ENCODE assay signal across 9 cellular contexts in the genomic region with DNA sequence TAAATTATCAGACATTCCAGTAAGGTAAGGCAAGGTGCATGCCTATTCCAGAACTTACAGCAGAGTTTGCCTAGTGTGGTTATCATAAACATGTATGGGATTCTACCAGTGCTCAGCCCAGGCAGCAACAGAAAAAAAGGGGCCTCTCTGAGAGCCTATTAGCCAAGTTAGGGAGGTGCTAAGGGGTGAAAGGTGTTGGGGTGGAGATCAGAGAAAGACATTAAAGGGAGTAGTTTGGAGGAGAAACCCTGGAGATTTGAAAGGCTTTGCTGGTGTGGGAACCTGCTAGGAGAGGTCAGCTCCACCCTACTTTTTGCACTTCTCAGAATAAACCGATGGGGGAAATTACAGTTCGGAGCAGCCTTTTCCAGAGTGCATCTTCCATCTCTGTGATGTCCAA. TPM values are rescaled to one million over a fixed set of nuclear protein-coding genes. Genes with fewer than 3 reads are reported as not detected.
DNase-seq lines count a peak whose midpoint lies in the region; ATAC-seq, FAIRE-seq and TF ChIP-seq lines count a peak whose summit lies in the region.
"Had no signal": no experiment of that assay in that cellular context is flagged by ENCODE, and none has a peak within 500 bp of the region (broad histone marks: within the 10 kb centered on the region; RNA-seq: fewer than 3 reads in every experiment).

No MANE protein-coding gene starts in this region.

- BruUV-seq in PC-3 (replicated peaks; lab: Mats Ljungman, UMichigan) (no TSS peak), endothelial cell of umbilical vein (replicated peaks; lab: Mats Ljungman, UMichigan) (no TSS peak)

- H3K9me1 ChIP-seq in endothelial cell of umbilical vein (replicated peaks; ENCODE audit: control insufficient read depth, extremely low read depth, insufficient read depth, low read length): no peaks in the 10 kb centered on the region

- peaks cover 24% of the 10 kb centered on the region for H4K20me1 ChIP-seq in PC-3 (ENCODE audit: low read length)
- peaks cover 11% of the 10 kb centered on the region for H4K20me1 ChIP-seq in endothelial cell of umbilical vein (replicated peaks; ENCODE audit: control insufficient read depth, extremely low read depth, insufficient read depth, low read length)

- intact Hi-C loops in PC-3 (cut with micrococcal nuclease) (no loop called here), endothelial cell of umbilical vein (cut with micrococcal nuclease) (loop anchor here (1.0 kb wide), 1 partner anchor 9 kb away; no protein-coding TSS in a partner anchor)

- H3K9me2 ChIP-seq in PC-3 (replicated peaks; ENCODE audit: low read length): no peaks in the 10 kb centered on the region

- dilution Hi-C loops in endothelial cell of umbilical vein (cut with MboI; ENCODE audit: extremely low pct_ligation_motif_present, low sequenced_read_pairs): no loop called here

- no peak overlapping the region for H3K9ac ChIP-seq in PC-3 (ENCODE audit: low read length)
- no peak overlapping the region for H3K9ac ChIP-seq in endothelial cell of umbilical vein (replicated peaks; ENCODE audit: extremely low read depth, insufficient read depth, low read length)

- H3K27ac ChIP-seq in PC-3 (ENCODE audit: low read length) (no peak overlapping the region), endothelial cell of umbilical vein (ENCODE audit: insufficient read depth, low read depth, low read length) (no peak overlapping the region)

- peak overlapping the region; percentile 83 for H3K4me2 ChIP-seq in PC-3 (ENCODE audit: low read length)
- H3K4me2 ChIP-seq in endothelial cell of umbilical vein (ENCODE audit: insufficient read depth, low read length): peak overlapping the region; percentile 95

- DNase-seq in GM12864 (ENCODE audit: low read depth) (no peak), PC-3 (no peak), endothelial cell of umbilical vein (ENCODE audit: low read depth, low spot score) (no peak), retinal pigment epithelial cell (ENCODE audit: low read depth) (no peak), NCI-H1092 (lab: John Stamatoyannopoulos, UW) (no peak), NCI-H524 (lab: John Stamatoyannopoulos, UW) (no peak), cerebellar cortex (ENCODE audit: low spot score) (no peak), cortex of kidney (lab: John Stamatoyannopoulos, UW) (no peak)
- DNase-seq: NCI-H446 had no signal

- H3K79me2 ChIP-seq in PC-3 (ENCODE audit: low read length): peaks cover 83% of the 10 kb centered on the region
- peaks cover 78% of the 10 kb centered on the region for H3K79me2 ChIP-seq in endothelial cell of umbilical vein (ENCODE audit: control insufficient read depth, insufficient read depth, low read length)

- no peaks in the 10 kb centered on the region for H3K9me3 ChIP-seq in PC-3 (ENCODE audit: low read length)
- H3K9me3 ChIP-seq in endothelial cell of umbilical vein (replicated peaks; ENCODE audit: control insufficient read depth, insufficient read depth, low read length): no peaks in the 10 kb centered on the region

- CTCF ChIA-PET in PC-3 (lab: Charles Lee): no interaction called here
- CTCF ChIA-PET in endothelial cell of umbilical vein (lab: Charles Lee): interaction anchor here (3.0 kb wide), 1 partner anchor 9 kb away, joined by 8 read pairs; no protein-coding TSS in a partner anchor

- no peak for TF ChIP-seq POLR2A in endothelial cell of umbilical vein (IDR thresholded peaks at IDR 0.05; ENCODE audit: low read depth, low read length)

- H3K4me1 ChIP-seq in PC-3 (ENCODE audit: insufficient read depth, low read length) (peaks cover 26% of the 10 kb centered on the region), endothelial cell of umbilical vein (ENCODE audit: control insufficient read depth, extremely low read depth, insufficient read depth, low read length) (peaks cover 52% of the 10 kb centered on the region)

- H3K27me3 ChIP-seq in PC-3 (ENCODE audit: low read length) (no peaks in the 10 kb centered on the region), endothelial cell of umbilical vein (ENCODE audit: control insufficient read depth in 2 of 2, insufficient read depth in 2 of 2, low read length in 2 of 2) (no peaks in the 10 kb centered on the region)

- FAIRE-seq in endothelial cell of umbilical vein (lab: Jason Lieb, UNC): no peak

- POLR2A ChIA-PET in PC-3 (lab: Charles Lee; ENCODE audit: unreplicated experiment) (no interaction called here), endothelial cell of umbilical vein (lab: Charles Lee) (no interaction called here)

- H2AFZ ChIP-seq in PC-3 (ENCODE audit: low read length): no peak overlapping the region
- no peak overlapping the region for H2AFZ ChIP-seq in endothelial cell of umbilical vein (ENCODE audit: low read depth, low read length)

- TF ChIP-seq CTCF in GM12864 (IDR thresholded peaks at IDR 0.05; ENCODE audit: low read depth, low read length, missing control alignments) (no peak), PC-3 (conservative IDR thresholded peaks at IDR 0.05; ENCODE audit: low read depth, low read length) (no peak), endothelial cell of umbilical vein (IDR thresholded peaks at IDR 0.05; ENCODE audit: extremely low read depth in 1 of 2, insufficient read depth in 1 of 2, low read depth in 1 of 2, low read length in 2 of 2) (no peak), retinal pigment epithelial cell (conservative IDR thresholded peaks at IDR 0.05; ENCODE audit: low read depth, low read length) (no peak)

- peak overlapping the region; percentile 94 for H3K4me3 ChIP-seq in GM12864 (ENCODE audit: low read depth, low read length)
- peak overlapping the region; percentile 5; the same call in 1 of the 2 replicates for H3K4me3 ChIP-seq in PC-3 (ENCODE audit: low read length)
- peak overlapping the region in 1 of 3 experiments; percentile 88 for H3K4me3 ChIP-seq in endothelial cell of umbilical vein (replicated peaks in 1 of 3; ENCODE audit: insufficient read depth in 1 of 3, low read depth in 1 of 3, low read length in 3 of 3)
- H3K4me3 ChIP-seq in retinal pigment epithelial cell (ENCODE audit: low read length): peak overlapping the region; percentile 97

- H3K36me3 ChIP-seq in PC-3 (ENCODE audit: low read depth, low read length): peaks cover 13% of the 10 kb centered on the region
- peaks cover 2 to 12% of the 10 kb centered on the region in 2 experiments for H3K36me3 ChIP-seq in endothelial cell of umbilical vein (ENCODE audit: control insufficient read depth in 2 of 2, extremely low read depth in 1 of 2, insufficient read depth in 2 of 2, low read length in 2 of 2)

- H3F3A ChIP-seq in PC-3 (ENCODE audit: low read length, unreplicated experiment): no peaks in the 10 kb centered on the region

- no peak for ATAC-seq in PC-3

RNA-seq across cellular contexts. Expression of gene ARPC2, which starts 2.9 kb away (rescaled TPM):
- total RNA-seq in PC-3 (2014; rRNA removed) (210 and 213 TPM in 2 replicates), endothelial cell of umbilical vein (455 and 483 TPM in 2 replicates)
- polyA plus RNA-seq in endothelial cell of umbilical vein: 417 and 433 TPM in 2 replicates
- 499 and 555 TPM in 2 replicates for polyA plus RNA-seq in endothelial cell of umbilical vein (2011; cell fraction: cytosol; rRNA removed)
- 278 and 328 TPM in 2 replicates for polyA plus RNA-seq in endothelial cell of umbilical vein (2011; cell fraction: nucleus; rRNA removed)
- polyA plus RNA-seq in endothelial cell of umbilical vein (2012): 474 and 501 TPM in 2 replicates
- polyA minus RNA-seq in endothelial cell of umbilical vein: 393 and 414 TPM in 2 replicates
- polyA minus RNA-seq in endothelial cell of umbilical vein (2011; cell fraction: cytosol; rRNA and poly(A)+ RNA removed): 95.7 TPM
- 178 and 226 TPM in 2 replicates for polyA minus RNA-seq in endothelial cell of umbilical vein (2011; cell fraction: nucleus; rRNA and poly(A)+ RNA removed)

RNA-seq across cellular contexts. Expression of gene GPBAR1, which starts 40.9 kb away (rescaled TPM):
- total RNA-seq in PC-3 (2014; rRNA removed) (0.18 TPM in 1 of 2 replicates, not detected in the other), endothelial cell of umbilical vein (0.60 and 0.75 TPM in 2 replicates)
- polyA plus RNA-seq in endothelial cell of umbilical vein: 0.14 TPM in 2 replicates
- polyA plus RNA-seq in endothelial cell of umbilical vein (2011; cell fraction: cytosol; rRNA removed): 0.03 and 0.20 TPM in 2 replicates
- polyA plus RNA-seq in endothelial cell of umbilical vein (2011; cell fraction: nucleus; rRNA removed): 0.53 and 0.60 TPM in 2 replicates
- polyA plus RNA-seq in endothelial cell of umbilical vein (2012): 0.15 and 0.25 TPM in 2 replicates
- 0.57 and 0.61 TPM in 2 replicates for polyA minus RNA-seq in endothelial cell of umbilical vein
- polyA minus RNA-seq in endothelial cell of umbilical vein (2011; cell fraction: cytosol; rRNA and poly(A)+ RNA removed): not detected
- polyA minus RNA-seq in endothelial cell of umbilical vein (2011; cell fraction: nucleus; rRNA and poly(A)+ RNA removed): 0.72 and 1.3 TPM in 2 replicates

RNA-seq across cellular contexts. Expression of gene AAMP, which starts 50.0 kb away (rescaled TPM):
- total RNA-seq in PC-3 (2014; rRNA removed) (272 and 312 TPM in 2 replicates), endothelial cell of umbilical vein (59.7 and 69.3 TPM in 2 replicates)
- 84.4 and 99.0 TPM in 2 replicates for polyA plus RNA-seq in endothelial cell of umbilical vein
- polyA plus RNA-seq in endothelial cell of umbilical vein (2011; cell fraction: cytosol; rRNA removed): 75.4 and 77.0 TPM in 2 replicates
- 106 and 107 TPM in 2 replicates for polyA plus RNA-seq in endothelial cell of umbilical vein (2011; cell fraction: nucleus; rRNA removed)
- 61.2 and 63.0 TPM in 2 replicates for polyA plus RNA-seq in endothelial cell of umbilical vein (2012)
- polyA minus RNA-seq in endothelial cell of umbilical vein: 44.1 and 48.6 TPM in 2 replicates
- polyA minus RNA-seq in endothelial cell of umbilical vein (2011; cell fraction: cytosol; rRNA and poly(A)+ RNA removed): 29.8 TPM
- 18.0 and 19.7 TPM in 2 replicates for polyA minus RNA-seq in endothelial cell of umbilical vein (2011; cell fraction: nucleus; rRNA and poly(A)+ RNA removed)

RNA-seq across cellular contexts. Expression of gene PNKD, which starts 50.4 kb away (rescaled TPM):
- total RNA-seq in PC-3 (2014; rRNA removed) (95.5 and 97.7 TPM in 2 replicates), endothelial cell of umbilical vein (56.1 and 56.6 TPM in 2 replicates)
- 88.3 and 98.9 TPM in 2 replicates for polyA plus RNA-seq in endothelial cell of umbilical vein
- polyA plus RNA-seq in endothelial cell of umbilical vein (2011; cell fraction: cytosol; rRNA removed): 81.0 and 85.8 TPM in 2 replicates
- 38.6 and 41.8 TPM in 2 replicates for polyA plus RNA-seq in endothelial cell of umbilical vein (2011; cell fraction: nucleus; rRNA removed)
- polyA plus RNA-seq in endothelial cell of umbilical vein (2012): 67.0 and 68.1 TPM in 2 replicates
- 27.1 and 28.2 TPM in 2 replicates for polyA minus RNA-seq in endothelial cell of umbilical vein
- polyA minus RNA-seq in endothelial cell of umbilical vein (2011; cell fraction: cytosol; rRNA and poly(A)+ RNA removed): 10.1 TPM
- 7.1 and 10.4 TPM in 2 replicates for polyA minus RNA-seq in endothelial cell of umbilical vein (2011; cell fraction: nucleus; rRNA and poly(A)+ RNA removed)

RNA-seq across cellular contexts. Expression of gene CXCR1, which starts 53.2 kb away (rescaled TPM):
- not detected in 2 replicates for total RNA-seq in PC-3 (2014; rRNA removed)
- not detected in 2 replicates for total RNA-seq in endothelial cell of umbilical vein
- polyA plus RNA-seq in endothelial cell of umbilical vein: not detected in 2 replicates
- polyA plus RNA-seq in endothelial cell of umbilical vein (2011; cell fraction: cytosol; rRNA removed): not detected in 2 replicates
- not detected in 2 replicates for polyA plus RNA-seq in endothelial cell of umbilical vein (2011; cell fraction: nucleus; rRNA removed)
- not detected in 2 replicates for polyA plus RNA-seq in endothelial cell of umbilical vein (2012)
- polyA minus RNA-seq in endothelial cell of umbilical vein: not detected in 2 replicates
- polyA minus RNA-seq in endothelial cell of umbilical vein (2011; cell fraction: cytosol; rRNA and poly(A)+ RNA removed): not detected
- polyA minus RNA-seq in endothelial cell of umbilical vein (2011; cell fraction: nucleus; rRNA and poly(A)+ RNA removed): not detected in 2 replicates
